ENCODE assay signal across 29 cellular contexts in genomic region chr2:49948091-49948490, GRCh38.
"Had no signal": no experiment of that assay in that cellular context is flagged by ENCODE, and none has a peak within 500 bp of the region (broad histone marks: within the 10 kb centered on the region; RNA-seq: fewer than 3 reads in every experiment).

No MANE protein-coding gene starts in this region.

- H3K9me3 ChIP-seq: neutrophil, pancreas, prostate gland, right lobe of liver, sigmoid colon, spleen, suprapubic skin, testis, tibial artery, transverse colon, upper lobe of right lung, uterus had no signal

- FAIRE-seq: pancreas, small intestine had no signal

- H3K36me3 ChIP-seq: neutrophil, pancreas, prostate gland, right lobe of liver, sigmoid colon, spleen, suprapubic skin, tibial artery, transverse colon, upper lobe of right lung, uterus had no signal

- DNase-seq: naive B cell; naive thymus-derived CD8-positive, alpha-beta T cell; nephron progenitor cell; occipital lobe; pancreas; right cardiac atrium; right lobe of liver; sigmoid colon; small intestine; spleen; stimulated activated CD4-positive, alpha-beta T cell treated with anti-CD3 and anti-CD28 coated beads, Interleukin-12 subunit alpha, Interleukin-12 subunit beta, amount 100 ng/mL, for 4 hours; stimulated activated CD4-positive, alpha-beta T cell treated with anti-CD3 and anti-CD28 coated beads, Interleukin-1b, Interleukin-23, amount 100 ng/mL, for 48 hours; stimulated activated CD4-positive, alpha-beta T cell treated with anti-CD3 and anti-CD28 coated beads, Interleukin-4, amount 100 ng/mL, for 1 hour; stimulated activated CD4-positive, alpha-beta T cell treated with anti-CD3 and anti-CD28 coated beads, Interleukin-4, amount 100 ng/mL, for 4 hours; stimulated activated CD8-positive, alpha-beta memory T cell treated with anti-CD3 and anti-CD28 coated beads, Interleukin-4, amount 100 ng/mL, for 48 hours; stimulated activated naive CD4-positive, alpha-beta T cell; stimulated activated naive CD8-positive, alpha-beta T cell treated with anti-CD3 and anti-CD28 coated beads, Interleukin-15, amount 100 ng/mL, for 72 hours; stimulated activated naive CD8-positive, alpha-beta T cell treated with anti-CD3 and anti-CD28 coated beads, Interleukin-15, Interleukin-2, amounts not matched to agents 100 U/mL and 50 U/mL, for 24 hours; substantia nigra; testis; tibial artery; transverse colon; upper lobe of right lung; uterus had no signal

- H3K4me1 ChIP-seq: pancreas, prostate gland, right lobe of liver, sigmoid colon, spleen, suprapubic skin, testis, tibial artery, transverse colon, upper lobe of right lung, uterus had no signal

- H3K4me3 ChIP-seq: pancreas, prostate gland, right lobe of liver, sigmoid colon, spleen, suprapubic skin, testis, tibial artery, transverse colon, upper lobe of right lung, uterus had no signal

- ATAC-seq: naive thymus-derived CD8-positive, alpha-beta T cell; natural killer cell treated with Interleukin-12 subunit alpha and Interleukin-12 subunit beta and Interleukin-15 and Interleukin-18, amount 100 ng/mL, for 72 hours; pancreas; right cardiac atrium; right lobe of liver; stimulated activated memory B cell treated with anti-CD40 and anti-IgM and Interleukin-4, amounts not matched to agents 10 μg/mL and 1 μg/mL and 100 μg/mL, for 72 hours; stimulated activated naive CD8-positive, alpha-beta T cell treated with anti-CD3 and anti-CD28 coated beads, Interleukin-15, amount 100 ng/mL, for 72 hours; stimulated activated naive CD8-positive, alpha-beta T cell treated with anti-CD3 and anti-CD28 coated beads, Interleukin-15, Interleukin-2, amounts not matched to agents 100 U/mL and 50 U/mL, for 24 hours; upper lobe of right lung had no signal

- H3K27me3 ChIP-seq: neutrophil, pancreas, right lobe of liver, sigmoid colon, spleen, suprapubic skin, testis, tibial artery, transverse colon, upper lobe of right lung, uterus had no signal

- H3K27ac ChIP-seq: neutrophil, pancreas, prostate gland, right lobe of liver, sigmoid colon, spleen, suprapubic skin, testis, tibial artery, transverse colon, upper lobe of right lung, uterus had no signal
